ENCODE assay signal across 22 cellular contexts in the genomic region with DNA sequence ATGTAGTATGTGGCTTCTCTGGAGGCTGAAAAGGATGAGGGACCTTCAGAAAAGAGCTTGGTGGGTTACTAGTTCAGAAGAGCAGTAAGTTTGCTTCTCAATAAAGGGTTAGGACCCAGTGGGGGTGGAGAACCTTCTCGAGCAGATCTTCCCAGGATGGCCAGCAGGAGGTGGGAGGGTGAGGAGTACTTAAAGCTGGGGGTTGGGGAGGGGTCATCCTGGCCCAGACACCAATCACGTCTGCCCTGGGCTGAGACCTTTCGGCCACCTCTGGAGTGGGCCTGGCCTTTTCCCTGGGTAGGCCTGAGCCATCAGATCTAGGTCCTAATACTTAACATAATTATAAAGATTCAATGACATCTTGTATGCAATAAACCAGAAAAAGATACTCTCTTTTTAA.
"Had no signal": no experiment of that assay in that cellular context is flagged by ENCODE, and none has a peak within 500 bp of the region (broad histone marks: within the 10 kb centered on the region; RNA-seq: fewer than 3 reads in every experiment).

No MANE protein-coding gene starts in this region.

- H3K27me3 ChIP-seq: breast epithelium, colonic mucosa, right lobe of liver, transverse colon, uterus had no signal

- H3K27ac ChIP-seq: breast epithelium, colonic mucosa, right lobe of liver, skin epidermis, uterus had no signal

- H3K9me3 Mint-ChIP-seq: activated CD4-positive, alpha-beta memory T cell treated with anti-CD3 and anti-CD28 coated beads for 36 hours; activated naive CD4-positive, alpha-beta T cell treated with anti-CD3 and anti-CD28 coated beads for 36 hours; activated naive CD8-positive, alpha-beta T cell treated with anti-CD3 and anti-CD28 coated beads, Interleukin-2, amount 10 ng/mL, durations not matched to agents 7 days and 5 days; central memory CD8-positive, alpha-beta T cell; memory B cell; stimulated activated memory B cell treated with anti-CD40 and anti-IgM and Interleukin-4, amounts not matched to agents 10 μg/mL and 1 μg/mL and 100 μg/mL, for 72 hours had no signal

- H3K4me1 Mint-ChIP-seq: activated naive CD8-positive, alpha-beta T cell treated with anti-CD3 and anti-CD28 coated beads, Interleukin-2, amount 10 ng/mL, durations not matched to agents 7 days and 5 days; central memory CD8-positive, alpha-beta T cell; memory B cell; stimulated activated memory B cell treated with anti-CD40 and anti-IgM and Interleukin-4, amounts not matched to agents 10 μg/mL and 1 μg/mL and 100 μg/mL, for 72 hours had no signal

- H3K4me1 ChIP-seq: breast epithelium, colonic mucosa, uterus had no signal

- H3K36me3 ChIP-seq: breast epithelium, colonic mucosa, right lobe of liver, transverse colon, uterus had no signal

- ATAC-seq: right lobe of liver; stimulated activated memory B cell treated with anti-CD40 and anti-IgM and Interleukin-4, amounts not matched to agents 10 μg/mL and 1 μg/mL and 100 μg/mL, for 72 hours; T-helper 17 cell had no signal

- H3K4me3 Mint-ChIP-seq: activated CD4-positive, alpha-beta memory T cell treated with anti-CD3 and anti-CD28 coated beads for 36 hours; activated naive CD4-positive, alpha-beta T cell treated with anti-CD3 and anti-CD28 coated beads for 36 hours; activated naive CD8-positive, alpha-beta T cell treated with anti-CD3 and anti-CD28 coated beads, Interleukin-2, amount 10 ng/mL, durations not matched to agents 7 days and 5 days; central memory CD8-positive, alpha-beta T cell; memory B cell; stimulated activated memory B cell treated with anti-CD40 and anti-IgM and Interleukin-4, amounts not matched to agents 10 μg/mL and 1 μg/mL and 100 μg/mL, for 72 hours; T-helper 17 cell had no signal

- DNase-seq: activated CD4-positive, alpha-beta memory T cell treated with anti-CD3 and anti-CD28 coated beads for 36 hours; activated CD4-positive, alpha-beta T cell treated with anti-CD3 and anti-CD28 coated beads for 48 hours; activated naive CD4-positive, alpha-beta T cell treated with anti-CD3 and anti-CD28 coated beads for 36 hours; activated naive CD8-positive, alpha-beta T cell treated with anti-CD3 and anti-CD28 coated beads, Interleukin-2, amount 10 ng/mL, durations not matched to agents 7 days and 5 days; activated T-cell treated with anti-CD3 and anti-CD28 coated beads, Interleukin-2, amount 50 U/mL, for 48 hours; amniotic stem cell; erythroblast; foreskin fibroblast; left colon; nucleus accumbens; right lobe of liver; stimulated activated CD4-positive, alpha-beta T cell treated with anti-CD3 and anti-CD28 coated beads, Interleukin-2, amount 100 ng/mL, for 24 hours; T-helper 17 cell; transverse colon; uterus had no signal

- H3K9me3 ChIP-seq: breast epithelium, colonic mucosa, mucosa of descending colon, right lobe of liver, transverse colon, uterus had no signal

- H3K27ac Mint-ChIP-seq: activated CD4-positive, alpha-beta memory T cell treated with anti-CD3 and anti-CD28 coated beads for 36 hours; activated naive CD4-positive, alpha-beta T cell treated with anti-CD3 and anti-CD28 coated beads for 36 hours; activated naive CD8-positive, alpha-beta T cell treated with anti-CD3 and anti-CD28 coated beads, Interleukin-2, amount 10 ng/mL, durations not matched to agents 7 days and 5 days; memory B cell; stimulated activated memory B cell treated with anti-CD40 and anti-IgM and Interleukin-4, amounts not matched to agents 10 μg/mL and 1 μg/mL and 100 μg/mL, for 72 hours had no signal

- H3K36me3 Mint-ChIP-seq: activated CD4-positive, alpha-beta memory T cell treated with anti-CD3 and anti-CD28 coated beads for 36 hours; activated naive CD8-positive, alpha-beta T cell treated with anti-CD3 and anti-CD28 coated beads, Interleukin-2, amount 10 ng/mL, durations not matched to agents 7 days and 5 days had no signal

- H3K27me3 Mint-ChIP-seq: activated CD4-positive, alpha-beta memory T cell treated with anti-CD3 and anti-CD28 coated beads for 36 hours; activated naive CD8-positive, alpha-beta T cell treated with anti-CD3 and anti-CD28 coated beads, Interleukin-2, amount 10 ng/mL, durations not matched to agents 7 days and 5 days; central memory CD8-positive, alpha-beta T cell; memory B cell; stimulated activated memory B cell treated with anti-CD40 and anti-IgM and Interleukin-4, amounts not matched to agents 10 μg/mL and 1 μg/mL and 100 μg/mL, for 72 hours; T-helper 17 cell had no signal

- H3K4me3 ChIP-seq: breast epithelium, colonic mucosa, mucosa of descending colon, right lobe of liver, skin epidermis, transverse colon, uterus had no signal
